8 cellular contexts compared by ENCODE assay signal in the genomic region with DNA sequence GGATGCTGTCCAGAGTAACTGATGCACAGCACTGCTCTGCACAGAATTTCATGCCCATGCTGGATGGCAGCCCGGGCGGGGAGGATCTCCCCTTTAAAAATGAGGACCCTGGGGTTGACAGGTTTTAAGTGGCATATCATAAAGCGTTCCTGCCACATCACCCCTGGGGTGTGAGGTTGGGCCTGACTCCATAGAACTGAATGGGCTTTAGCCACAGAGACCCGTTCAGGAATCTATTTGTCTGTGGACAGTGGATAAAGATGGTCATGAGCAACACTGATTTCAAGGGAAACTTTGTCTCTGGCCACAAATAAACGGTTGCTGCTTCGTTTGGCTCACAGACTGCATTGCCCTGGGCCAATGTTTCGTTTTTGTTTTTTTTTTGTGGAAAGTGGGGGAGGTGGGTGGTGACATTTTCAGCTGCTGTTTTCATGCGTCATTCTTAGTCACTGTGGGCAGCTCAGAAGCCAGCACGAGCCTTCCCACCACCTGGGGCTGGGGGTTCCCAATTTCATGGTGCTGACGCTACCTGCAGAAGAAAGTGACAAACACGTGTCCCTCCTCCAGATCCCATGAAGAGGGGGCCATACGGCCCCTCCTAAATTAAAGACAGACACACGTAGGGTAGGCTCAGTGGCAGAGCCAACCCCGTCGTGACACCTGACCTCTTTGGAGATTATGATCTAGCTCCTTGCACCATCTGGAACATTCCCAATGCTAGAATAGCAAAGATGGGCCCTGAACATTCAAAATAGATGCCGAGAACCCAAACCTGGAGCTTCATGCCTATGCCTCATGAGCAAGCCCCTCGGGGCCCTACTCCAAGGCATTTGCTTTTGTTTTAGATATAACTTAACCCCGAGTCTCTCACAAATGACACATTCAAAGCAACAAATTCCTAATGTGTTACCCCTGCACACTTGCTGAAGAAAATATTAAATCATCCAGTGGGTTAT. TPM values are rescaled to one million over a fixed set of nuclear protein-coding genes. Genes with fewer than 3 reads are reported as not detected.
DNase-seq lines count a peak whose midpoint lies in the region; ATAC-seq and TF ChIP-seq lines count a peak whose summit lies in the region.

No MANE protein-coding gene starts in this region.

- no peaks in the 10 kb centered on the region for H3K9me3 Mint-ChIP-seq in activated CD8-positive, alpha-beta T cell treated with anti-CD3 and anti-CD28 coated beads for 36 hours
- H3K9me3 Mint-ChIP-seq in stimulated activated naive B cell treated with anti-CD40 and anti-IgM and Interleukin-4, amounts not matched to agents 10 μg/mL and 1 μg/mL and 100 μg/mL, for 72 hours = peaks cover 4 to 6% of the 10 kb centered on the region in 2 donors
- H3K9me3 Mint-ChIP-seq in type B pancreatic cell = peaks cover 6% of the 10 kb centered on the region

- DNase-seq in activated CD4-positive, alpha-beta T cell treated with anti-CD3 and anti-CD28 coated beads for 24 hours (ENCODE audit: low read depth in 2 of 2) = peak; percentile 37 to 47
- no peak for DNase-seq in activated CD4-positive, alpha-beta T cell treated with anti-CD3 and anti-CD28 coated beads, Interleukin-2, amount 50 U/mL, for 1 hour
- DNase-seq in activated CD8-positive, alpha-beta T cell treated with anti-CD3 and anti-CD28 coated beads for 36 hours = peak; percentile 87
- peak; percentile 83 for DNase-seq in fibroblast of villous mesenchyme (ENCODE audit: low read depth)
- DNase-seq in stimulated activated naive B cell treated with anti-CD40 and anti-IgM and Interleukin-4, amounts not matched to agents 10 μg/mL and 1 μg/mL and 100 μg/mL, for 72 hours = peak; percentile 13
- DNase-seq in NCI-H69 (lab: John Stamatoyannopoulos, UW) = no peak
- DNase-seq in GOT3 (lab: John Stamatoyannopoulos, UW) = no peak
- no peak for DNase-seq in type B pancreatic cell (ENCODE audit: extremely low spot score, unreplicated experiment)

- no peak overlapping the region for H3K4me3 Mint-ChIP-seq in activated CD8-positive, alpha-beta T cell treated with anti-CD3 and anti-CD28 coated beads for 36 hours
- H3K4me3 Mint-ChIP-seq in stimulated activated naive B cell treated with anti-CD40 and anti-IgM and Interleukin-4, amounts not matched to agents 10 μg/mL and 1 μg/mL and 100 μg/mL, for 72 hours = no peak overlapping the region
- no peak overlapping the region for H3K4me3 Mint-ChIP-seq in type B pancreatic cell

- no peak overlapping the region for H3K4me3 ChIP-seq in fibroblast of villous mesenchyme (ENCODE audit: low read depth, low read length)

- ATAC-seq in activated CD8-positive, alpha-beta T cell treated with anti-CD3 and anti-CD28 coated beads for 36 hours = peak; percentile 92
- peak; percentile 68 to 83 for ATAC-seq in stimulated activated naive B cell treated with anti-CD40 and anti-IgM and Interleukin-4, amounts not matched to agents 10 μg/mL and 1 μg/mL and 100 μg/mL, for 72 hours (replicated peaks)

- CTCF ChIA-PET in activated CD8-positive, alpha-beta T cell treated with anti-CD3 and anti-CD28 coated beads for 36 hours (lab: Charles Lee) = interaction anchor here (1.3 to 1.5 kb wide), 2 partner anchors 31 to 89 kb away, joined by 3 to 4 read pairs; no protein-coding TSS in a partner anchor

- POLR2A ChIA-PET in activated CD8-positive, alpha-beta T cell treated with anti-CD3 and anti-CD28 coated beads for 36 hours (lab: Charles Lee) = no interaction called here

- H3K27ac Mint-ChIP-seq in activated CD8-positive, alpha-beta T cell treated with anti-CD3 and anti-CD28 coated beads for 36 hours = peak overlapping the region; percentile 64
- H3K27ac Mint-ChIP-seq in stimulated activated naive B cell treated with anti-CD40 and anti-IgM and Interleukin-4, amounts not matched to agents 10 μg/mL and 1 μg/mL and 100 μg/mL, for 72 hours = no peak overlapping the region
- no peak overlapping the region for H3K27ac Mint-ChIP-seq in type B pancreatic cell

- peaks cover 3% of the 10 kb centered on the region for H3K27me3 Mint-ChIP-seq in activated CD8-positive, alpha-beta T cell treated with anti-CD3 and anti-CD28 coated beads for 36 hours
- peaks cover 4 to 33% of the 10 kb centered on the region in 2 donors for H3K27me3 Mint-ChIP-seq in stimulated activated naive B cell treated with anti-CD40 and anti-IgM and Interleukin-4, amounts not matched to agents 10 μg/mL and 1 μg/mL and 100 μg/mL, for 72 hours
- H3K27me3 Mint-ChIP-seq in type B pancreatic cell = peaks cover 3% of the 10 kb centered on the region

- intact Hi-C loops in activated CD8-positive, alpha-beta T cell treated with anti-CD3 and anti-CD28 coated beads for 36 hours (cut with micrococcal nuclease) = no loop called here

- no peaks in the 10 kb centered on the region for H3K36me3 Mint-ChIP-seq in activated CD8-positive, alpha-beta T cell treated with anti-CD3 and anti-CD28 coated beads for 36 hours (ENCODE audit: low read depth)
- no peaks in the 10 kb centered on the region for H3K36me3 Mint-ChIP-seq in stimulated activated naive B cell treated with anti-CD40 and anti-IgM and Interleukin-4, amounts not matched to agents 10 μg/mL and 1 μg/mL and 100 μg/mL, for 72 hours
- no peaks in the 10 kb centered on the region for H3K36me3 Mint-ChIP-seq in type B pancreatic cell

- no peak for TF ChIP-seq CTCF in activated CD8-positive, alpha-beta T cell treated with anti-CD3 and anti-CD28 coated beads for 36 hours (IDR thresholded peaks at IDR 0.05)
- no peak for TF ChIP-seq CTCF in fibroblast of villous mesenchyme (IDR thresholded peaks at IDR 0.05; ENCODE audit: insufficient read depth, low read depth, low read length)
- TF ChIP-seq CTCF in type B pancreatic cell (conservative IDR thresholded peaks at IDR 0.05) = no peak

- H3K4me1 Mint-ChIP-seq in activated CD8-positive, alpha-beta T cell treated with anti-CD3 and anti-CD28 coated beads for 36 hours (ENCODE audit: low read depth) = peaks cover 13% of the 10 kb centered on the region
- H3K4me1 Mint-ChIP-seq in stimulated activated naive B cell treated with anti-CD40 and anti-IgM and Interleukin-4, amounts not matched to agents 10 μg/mL and 1 μg/mL and 100 μg/mL, for 72 hours = peaks cover 0 to 9% of the 10 kb centered on the region in 2 donors
- no peaks in the 10 kb centered on the region for H3K4me1 Mint-ChIP-seq in type B pancreatic cell (ENCODE audit: unreplicated experiment)

RNA-seq across cellular contexts. Expression of a gene that starts 54.8 kb away (rescaled TPM):
- 1 to 10 TPM in 1 of 2 experiments, under 1 TPM in 1; 0.92 to 1.1 TPM for total RNA-seq in activated CD8-positive, alpha-beta T cell treated with anti-CD3 and anti-CD28 coated beads for 36 hours
- total RNA-seq in fibroblast of villous mesenchyme = not detected in 2 replicates
- total RNA-seq in type B pancreatic cell (ENCODE audit: low replicate concordance) = 2.1 and 19.0 TPM in 2 replicates

Comparison
In these comparisons a context has a peak if more than half of its experiments do, and no peak if none do; other contexts are left out.
1. DNase-seq: peak in activated CD4-positive, alpha-beta T cell treated with anti-CD3 and anti-CD28 coated beads for 24 hours (2 of 2), activated CD8-positive, alpha-beta T cell treated with anti-CD3 and anti-CD28 coated beads for 36 hours (single experiment), fibroblast of villous mesenchyme (single experiment) and stimulated activated naive B cell treated with anti-CD40 and anti-IgM and Interleukin-4, amounts not matched to agents 10 μg/mL and 1 μg/mL and 100 μg/mL, for 72 hours (single experiment); none in activated CD4-positive, alpha-beta T cell treated with anti-CD3 and anti-CD28 coated beads, Interleukin-2, amount 50 U/mL, for 1 hour (single experiment), NCI-H69 (single experiment), GOT3 (single experiment) and type B pancreatic cell (single experiment).